Comparison of ENCODE assay signal across 9 cellular contexts in the genomic region with DNA sequence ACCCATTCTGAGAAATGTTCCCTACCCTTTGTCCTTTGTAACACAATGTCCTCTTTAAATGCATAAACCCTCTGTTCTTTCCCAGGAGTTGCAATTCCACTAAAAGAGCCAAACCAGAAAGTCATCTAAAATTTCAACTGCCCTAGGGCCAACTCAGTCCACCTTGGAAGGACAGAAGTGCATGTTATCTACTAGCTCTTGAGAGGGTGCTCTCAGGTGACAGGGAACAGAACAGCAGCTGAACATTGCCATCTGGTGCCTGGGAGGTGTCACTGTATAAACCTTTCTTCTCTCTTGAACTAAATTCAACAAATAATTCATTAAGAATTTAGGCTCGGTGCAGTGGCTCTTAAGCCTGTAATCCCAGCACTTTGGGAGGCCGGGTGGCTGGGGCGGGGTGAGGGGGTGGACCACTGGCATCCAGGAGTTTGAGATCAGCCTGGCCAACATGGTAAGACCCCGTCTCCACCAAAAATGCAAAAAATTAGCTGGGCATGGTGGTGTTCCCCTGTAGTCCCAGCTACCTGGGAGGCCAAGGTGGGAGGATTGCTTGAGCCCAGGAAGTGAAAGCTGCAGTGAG. TPM values are rescaled to one million over a fixed set of nuclear protein-coding genes. Genes with fewer than 3 reads are reported as not detected.
DNase-seq lines count a peak whose midpoint lies in the region; ATAC-seq and TF ChIP-seq lines count a peak whose summit lies in the region.
"Had no signal": no experiment of that assay in that cellular context is flagged by ENCODE, and none has a peak within 500 bp of the region (broad histone marks: within the 10 kb centered on the region; RNA-seq: fewer than 3 reads in every experiment).

No MANE protein-coding gene starts in this region.

- intact Hi-C loops in CD8-positive, alpha-beta T cell (cut with DNase I, micrococcal nuclease), result loop anchor here (1.0 to 10.0 kb wide), 6 partner anchors 42 to 966 kb away; no protein-coding TSS in a partner anchor
- intact Hi-C loops in lower lobe of right lung (cut with DNase I), result loop anchor here (10.0 kb wide), 1 partner anchor 136 kb away; no protein-coding TSS in a partner anchor
- intact Hi-C loops in stomach (cut with DNase I; ENCODE audit: low total_unique reads), result loop anchor here (5.0 kb wide), 1 partner anchor 134 kb away; no protein-coding TSS in a partner anchor

- no peaks in the 10 kb centered on the region for H3K9me3 ChIP-seq in CD8-positive, alpha-beta T cell (ENCODE audit: low read length)
- no peaks in the 10 kb centered on the region for H3K9me3 ChIP-seq in lower lobe of right lung
- H3K9me3 ChIP-seq in stomach, result no peaks in the 10 kb centered on the region

- no peaks in the 10 kb centered on the region for H3K9me3 Mint-ChIP-seq in CD8-positive, alpha-beta T cell
- H3K9me3 Mint-ChIP-seq: IgD-negative memory B cell had no signal

- DNase-seq in CD8-positive, alpha-beta T cell, result peak in 6 of 7 experiments; percentile 30 to 72 (median 56)
- DNase-seq in NCI-H2029 (lab: John Stamatoyannopoulos, UW) (peak; percentile 81), dermis blood vessel endothelial cell (peak; percentile 83), lower lobe of right lung (no peak), stomach (peak; percentile 62)

- H3K4me3 ChIP-seq in CD8-positive, alpha-beta T cell (ENCODE audit: low read depth, low read length), result no peak overlapping the region
- H3K4me3 ChIP-seq in WI38 (ENCODE audit: low read depth, low read length) (no peak overlapping the region), lower lobe of right lung (no peak overlapping the region), stomach (no peak overlapping the region)

- no peaks in the 10 kb centered on the region for H3K36me3 ChIP-seq in CD8-positive, alpha-beta T cell (ENCODE audit: insufficient read depth, low read length)
- H3K36me3 ChIP-seq in lower lobe of right lung (no peaks in the 10 kb centered on the region), stomach (no peaks in the 10 kb centered on the region)

- no peaks in the 10 kb centered on the region for H3K27me3 ChIP-seq in CD8-positive, alpha-beta T cell (ENCODE audit: insufficient read depth, low read length)
- H3K27me3 ChIP-seq in lower lobe of right lung (ENCODE audit: low read depth) (no peaks in the 10 kb centered on the region), stomach (no peaks in the 10 kb centered on the region)

- no peak overlapping the region for H3K27ac ChIP-seq in CD8-positive, alpha-beta T cell (ENCODE audit: low read depth, low read length)
- H3K27ac ChIP-seq in lower lobe of right lung (peak overlapping the region; percentile 26), stomach (peak overlapping the region in 3 of 5 donors; percentile 40 to 56 (median 52))

- H3K4me1 Mint-ChIP-seq in CD8-positive, alpha-beta T cell (ENCODE audit: low read depth), result peaks cover 6% of the 10 kb centered on the region

- peak overlapping the region; percentile 5 for H3K27ac Mint-ChIP-seq in CD8-positive, alpha-beta T cell

- peak; percentile 87 for ATAC-seq in CD8-positive, alpha-beta T cell
- ATAC-seq in GM21390 (IDR thresholded peaks at IDR 0.05; ENCODE audit: unreplicated experiment) (peak; percentile 74), lower lobe of right lung (peak; percentile 93 to 95), HG03039 (IDR thresholded peaks at IDR 0.05; ENCODE audit: unreplicated experiment) (no peak)

- no peak for TF ChIP-seq EP300 in stomach (IDR thresholded peaks at IDR 0.05)

- no peaks in the 10 kb centered on the region for H3K4me1 ChIP-seq in CD8-positive, alpha-beta T cell (ENCODE audit: insufficient read depth, low read length)
- H3K4me1 ChIP-seq in lower lobe of right lung (peaks cover 17% of the 10 kb centered on the region), stomach (peaks cover 0 to 16% (median 12%) of the 10 kb centered on the region in 4 donors)

- 58 to 74% (median 65%) methylated on average over 4 of the region's 4 CpGs for WGBS in stomach, 5 donors

- no peak overlapping the region for H3K4me3 Mint-ChIP-seq in CD8-positive, alpha-beta T cell
- H3K4me3 Mint-ChIP-seq: IgD-negative memory B cell had no signal

- no peaks in the 10 kb centered on the region for H3K27me3 Mint-ChIP-seq in CD8-positive, alpha-beta T cell (ENCODE audit: low read depth)
- H3K27me3 Mint-ChIP-seq: IgD-negative memory B cell had no signal

- CTCF ChIA-PET in CD8-positive, alpha-beta T cell (lab: Charles Lee), result interaction anchor here (0.6 to 8.2 kb wide), 36 partner anchors 8 to 660 kb away, joined by 3 to 143 read pairs (median 4); a partner anchor contains a TSS

- no peak for TF ChIP-seq POLR2A in stomach (IDR thresholded peaks at IDR 0.05)

- POLR2A ChIA-PET in CD8-positive, alpha-beta T cell (lab: Charles Lee), result interaction anchor here (0.6 to 0.8 kb wide), 2 partner anchors 13 to 136 kb away, joined by 3 to 4 read pairs; no protein-coding TSS in a partner anchor

- H3K36me3 Mint-ChIP-seq in CD8-positive, alpha-beta T cell, result no peaks in the 10 kb centered on the region
- H3K36me3 Mint-ChIP-seq: IgD-negative memory B cell had no signal

- peak; percentile 54 for TF ChIP-seq CTCF in CD8-positive, alpha-beta T cell (IDR thresholded peaks at IDR 0.05)
- peak; percentile 41 for TF ChIP-seq CTCF in WI38 (IDR thresholded peaks at IDR 0.05; ENCODE audit: low read depth, low read length)
- TF ChIP-seq CTCF in lower lobe of right lung (IDR thresholded peaks at IDR 0.05), result peak; percentile 68
- peak in 5 of 7 experiments; percentile 36 to 80 (median 67) for TF ChIP-seq CTCF in stomach (IDR thresholded peaks at IDR 0.05)

RNA-seq across cellular contexts. Expression of a gene that starts 10.3 kb away (rescaled TPM):
- total RNA-seq in CD8-positive, alpha-beta T cell, result not detected
- 84.2 and 102 TPM in 2 replicates for total RNA-seq in dermis blood vessel endothelial cell
- 86.0 TPM for total RNA-seq in lower lobe of right lung
- 100 to 1,000 TPM in 2 of 5 donors, 10 to 100 TPM in 3; 44.3 to 213 (median 90.9) TPM for total RNA-seq in stomach
- 10 to 100 TPM; 25.9 to 41.9 (median 28.3) TPM for polyA plus RNA-seq in stomach
- polyA plus RNA-seq: IgD-negative memory B cell had no signal

Comparison
In these comparisons a context has a peak if more than half of its experiments do, and no peak if none do; other contexts are left out.
1. RNA of a gene that starts 10.3 kb away (total RNA-seq): 44.3 to 213 TPM in stomach, 86.0 TPM in lower lobe of right lung (single experiment) and 84.2 to 102 TPM in dermis blood vessel endothelial cell; not detected in CD8-positive, alpha-beta T cell; every median in the first group is over 10 times any median in the second.
2. Peak in every context shown above with its lines, with median percentiles within 50 percentile points of each other: CTCF ChIP-seq.